8 cellular contexts compared by ENCODE assay signal in genomic region chr6:27814665-27815424, GRCh38.
DNase-seq lines count a peak whose midpoint lies in the region; ATAC-seq and TF ChIP-seq lines count a peak whose summit lies in the region.

No MANE protein-coding gene starts in this region.

- ATAC-seq in GM18520 (IDR thresholded peaks at IDR 0.05; ENCODE audit: unreplicated experiment) (peak; percentile 40), HG03064 (IDR thresholded peaks at IDR 0.05; ENCODE audit: low read depth, unreplicated experiment) (peak; percentile 49)

- H3K27me3 Mint-ChIP-seq in activated CD4-positive, alpha-beta memory T cell treated with anti-CD3 and anti-CD28 coated beads, Interleukin-2, amount 10 ng/mL, durations not matched to agents 7 days and 5 days, result no peaks in the 10 kb centered on the region
- peaks cover 5% of the 10 kb centered on the region for H3K27me3 Mint-ChIP-seq in endothelial cell (ENCODE audit: unreplicated experiment)

- peaks cover 17% of the 10 kb centered on the region for H3K36me3 Mint-ChIP-seq in activated CD4-positive, alpha-beta memory T cell treated with anti-CD3 and anti-CD28 coated beads, Interleukin-2, amount 10 ng/mL, durations not matched to agents 7 days and 5 days (ENCODE audit: low read depth)
- H3K36me3 Mint-ChIP-seq in endothelial cell (ENCODE audit: low read depth, unreplicated experiment), result no peaks in the 10 kb centered on the region

- peak overlapping the region; percentile 71 for H3K4me3 Mint-ChIP-seq in activated CD4-positive, alpha-beta memory T cell treated with anti-CD3 and anti-CD28 coated beads, Interleukin-2, amount 10 ng/mL, durations not matched to agents 7 days and 5 days
- peak overlapping the region; percentile 93 for H3K4me3 Mint-ChIP-seq in endothelial cell (ENCODE audit: unreplicated experiment)

- peak overlapping the region; percentile 35 for H3K27ac ChIP-seq in substantia nigra (ENCODE audit: low read depth, low read length, poor library complexity, severe bottlenecking)

- CTCF ChIA-PET in activated CD4-positive, alpha-beta memory T cell treated with anti-CD3 and anti-CD28 coated beads, Interleukin-2, amount 10 ng/mL, durations not matched to agents 7 days and 5 days (lab: Charles Lee), result interaction anchor here (1.0 to 10.3 kb wide), 7 partner anchors 9 to 80 kb away, joined by 3 to 86 read pairs (median 7); a partner anchor contains a TSS

- peaks cover 58% of the 10 kb centered on the region for H3K4me1 Mint-ChIP-seq in activated CD4-positive, alpha-beta memory T cell treated with anti-CD3 and anti-CD28 coated beads, Interleukin-2, amount 10 ng/mL, durations not matched to agents 7 days and 5 days
- H3K4me1 Mint-ChIP-seq in endothelial cell (ENCODE audit: unreplicated experiment), result peaks cover 14% of the 10 kb centered on the region

- H3K9me3 Mint-ChIP-seq in activated CD4-positive, alpha-beta memory T cell treated with anti-CD3 and anti-CD28 coated beads, Interleukin-2, amount 10 ng/mL, durations not matched to agents 7 days and 5 days, result no peaks in the 10 kb centered on the region
- H3K9me3 Mint-ChIP-seq in endothelial cell (ENCODE audit: unreplicated experiment), result no peaks in the 10 kb centered on the region

- no peak for TF ChIP-seq CTCF in endothelial cell (IDR thresholded peaks at IDR 0.05; ENCODE audit: unreplicated experiment)

- peak; percentile 77 for DNase-seq in A172 (ENCODE audit: low spot score)
- peak; percentile 87 for DNase-seq in NCI-H82 (lab: John Stamatoyannopoulos, UW)
- DNase-seq in activated CD4-positive, alpha-beta memory T cell treated with anti-CD3 and anti-CD28 coated beads, Interleukin-2, amount 10 ng/mL, durations not matched to agents 7 days and 5 days, result peak; percentile 86
- DNase-seq in endothelial cell (ENCODE audit: low spot score), result peak; percentile 63
- peak; percentile 27 for DNase-seq in midbrain (lab: John Stamatoyannopoulos, UW)
- peak in 7 of 49 donors; percentile 8 to 63 (median 41) for DNase-seq in substantia nigra (lab: John Stamatoyannopoulos, UW)

- peak overlapping the region; percentile 100 for H3K27ac Mint-ChIP-seq in activated CD4-positive, alpha-beta memory T cell treated with anti-CD3 and anti-CD28 coated beads, Interleukin-2, amount 10 ng/mL, durations not matched to agents 7 days and 5 days
- peak overlapping the region; percentile 55 for H3K27ac Mint-ChIP-seq in endothelial cell (ENCODE audit: unreplicated experiment)

- POLR2A ChIA-PET in activated CD4-positive, alpha-beta memory T cell treated with anti-CD3 and anti-CD28 coated beads, Interleukin-2, amount 10 ng/mL, durations not matched to agents 7 days and 5 days (lab: Charles Lee), result interaction anchor here (0.6 to 11.2 kb wide), 33 partner anchors 7 to 1794 kb away, joined by 3 to 1218 read pairs (median 7); partner anchors contain the start of gene HFE
